16 cellular contexts compared by ENCODE assay signal in genomic region chr11:47325271-47326041, GRCh38.
DNase-seq lines count a peak whose midpoint lies in the region; ATAC-seq lines count a peak whose summit lies in the region.
"Had no signal": no experiment of that assay in that cellular context is flagged by ENCODE, and none has a peak within 500 bp of the region (broad histone marks: within the 10 kb centered on the region; RNA-seq: fewer than 3 reads in every experiment).

No MANE protein-coding gene starts in this region.

- peak overlapping the region; percentile 1 for H3K27ac Mint-ChIP-seq in activated T-cell treated with anti-CD3 and anti-CD28 coated beads, Interleukin-2, amount 50 U/mL, for 24 hours
- peak overlapping the region; percentile 77 for H3K27ac Mint-ChIP-seq in effector memory CD8-positive, alpha-beta T cell
- peak overlapping the region; percentile 73 for H3K27ac Mint-ChIP-seq in stimulated activated effector memory CD8-positive, alpha-beta T cell treated with anti-CD3 and anti-CD28 coated beads, Interleukin-12 subunit alpha, Interleukin-12 subunit beta, amount 100 ng/mL, for 72 hours

- ATAC-seq in effector memory CD8-positive, alpha-beta T cell (replicated peaks) = no peak
- no peak for ATAC-seq in stimulated activated effector memory CD8-positive, alpha-beta T cell treated with anti-CD3 and anti-CD28 coated beads, Interleukin-12 subunit alpha, Interleukin-12 subunit beta, amount 100 ng/mL, for 72 hours
- ATAC-seq in GM19397 (IDR thresholded peaks at IDR 0.05; ENCODE audit: unreplicated experiment) = no peak

- no peaks in the 10 kb centered on the region for H3K9me3 Mint-ChIP-seq in activated T-cell treated with anti-CD3 and anti-CD28 coated beads, Interleukin-2, amount 50 U/mL, for 24 hours
- no peaks in the 10 kb centered on the region for H3K9me3 Mint-ChIP-seq in effector memory CD8-positive, alpha-beta T cell
- no peaks in the 10 kb centered on the region for H3K9me3 Mint-ChIP-seq in stimulated activated effector memory CD8-positive, alpha-beta T cell treated with anti-CD3 and anti-CD28 coated beads, Interleukin-12 subunit alpha, Interleukin-12 subunit beta, amount 100 ng/mL, for 72 hours
- H3K9me3 Mint-ChIP-seq: IgD-negative memory B cell had no signal

- H3K36me3 Mint-ChIP-seq in activated T-cell treated with anti-CD3 and anti-CD28 coated beads, Interleukin-2, amount 50 U/mL, for 24 hours (ENCODE audit: low read depth) = peaks cover 74% of the 10 kb centered on the region
- H3K36me3 Mint-ChIP-seq in effector memory CD8-positive, alpha-beta T cell (ENCODE audit: insufficient read depth) = peaks cover 39% of the 10 kb centered on the region
- H3K36me3 Mint-ChIP-seq in stimulated activated effector memory CD8-positive, alpha-beta T cell treated with anti-CD3 and anti-CD28 coated beads, Interleukin-12 subunit alpha, Interleukin-12 subunit beta, amount 100 ng/mL, for 72 hours = no peaks in the 10 kb centered on the region

- DNase-seq in activated T-cell treated with anti-CD3 and anti-CD28 coated beads, Interleukin-2, amount 50 U/mL, for 24 hours = no peak
- no peak for DNase-seq in activated T-cell treated with anti-CD3 and anti-CD28 coated beads, Interleukin-2, amount 50 U/mL, for 48 hours
- DNase-seq in NCI-H2196 (lab: John Stamatoyannopoulos, UW; ENCODE audit: unreplicated experiment) (peak; percentile 84), SIG-M5 treated with dmso at 0.1 percent for 504 hours (lab: John Stamatoyannopoulos, UW; ENCODE audit: unreplicated experiment) (no peak)
- no peak for DNase-seq in effector memory CD8-positive, alpha-beta T cell
- DNase-seq in stimulated activated effector memory CD8-positive, alpha-beta T cell treated with anti-CD3 and anti-CD28 coated beads, Interleukin-12 subunit alpha, Interleukin-12 subunit beta, amount 100 ng/mL, for 72 hours (ENCODE audit: low spot score in 2 of 2) = no peak
- DNase-seq in stimulated activated naive CD4-positive, alpha-beta T cell (lab: John Stamatoyannopoulos, UW) = no peak
- DNase-seq: activated CD8-positive, alpha-beta memory T cell treated with anti-CD3 and anti-CD28 coated beads for 24 hours; cortex of kidney; mesenchymal stem cell; NCI-H1436 treated with DMSO at 0.1 percent for 48 hours; NCI-H748 treated with DMSO at 0.1 percent for 48 hours; nucleus accumbens; small intestine had no signal

- no peaks in the 10 kb centered on the region for H3K27me3 Mint-ChIP-seq in activated T-cell treated with anti-CD3 and anti-CD28 coated beads, Interleukin-2, amount 50 U/mL, for 24 hours
- no peaks in the 10 kb centered on the region for H3K27me3 Mint-ChIP-seq in effector memory CD8-positive, alpha-beta T cell
- H3K27me3 Mint-ChIP-seq: IgD-negative memory B cell had no signal

- no peak overlapping the region for H3K4me3 Mint-ChIP-seq in activated T-cell treated with anti-CD3 and anti-CD28 coated beads, Interleukin-2, amount 50 U/mL, for 24 hours
- no peak overlapping the region for H3K4me3 Mint-ChIP-seq in effector memory CD8-positive, alpha-beta T cell
- H3K4me3 Mint-ChIP-seq in stimulated activated effector memory CD8-positive, alpha-beta T cell treated with anti-CD3 and anti-CD28 coated beads, Interleukin-12 subunit alpha, Interleukin-12 subunit beta, amount 100 ng/mL, for 72 hours = no peak overlapping the region
- H3K4me3 Mint-ChIP-seq: IgD-negative memory B cell had no signal

- no peaks in the 10 kb centered on the region for H3K4me1 Mint-ChIP-seq in activated T-cell treated with anti-CD3 and anti-CD28 coated beads, Interleukin-2, amount 50 U/mL, for 24 hours (ENCODE audit: low read depth)
- peaks cover 2 to 3% of the 10 kb centered on the region in 2 donors for H3K4me1 Mint-ChIP-seq in effector memory CD8-positive, alpha-beta T cell (ENCODE audit: low read depth in 2 of 2)
- H3K4me1 Mint-ChIP-seq in stimulated activated effector memory CD8-positive, alpha-beta T cell treated with anti-CD3 and anti-CD28 coated beads, Interleukin-12 subunit alpha, Interleukin-12 subunit beta, amount 100 ng/mL, for 72 hours = peaks cover 7% of the 10 kb centered on the region

Comparison
In these comparisons a context has a peak if more than half of its experiments do, and no peak if none do; other contexts are left out.
1. H3K27ac Mint-ChIP-seq: peak in every context shown above with its lines; median percentile 77 in effector memory CD8-positive, alpha-beta T cell; 73 in stimulated activated effector memory CD8-positive, alpha-beta T cell treated with anti-CD3 and anti-CD28 coated beads, Interleukin-12 subunit alpha, Interleukin-12 subunit beta, amount 100 ng/mL, for 72 hours; 1 in activated T-cell treated with anti-CD3 and anti-CD28 coated beads, Interleukin-2, amount 50 U/mL, for 24 hours.